21 cellular contexts compared by ENCODE assay signal in the genomic region with DNA sequence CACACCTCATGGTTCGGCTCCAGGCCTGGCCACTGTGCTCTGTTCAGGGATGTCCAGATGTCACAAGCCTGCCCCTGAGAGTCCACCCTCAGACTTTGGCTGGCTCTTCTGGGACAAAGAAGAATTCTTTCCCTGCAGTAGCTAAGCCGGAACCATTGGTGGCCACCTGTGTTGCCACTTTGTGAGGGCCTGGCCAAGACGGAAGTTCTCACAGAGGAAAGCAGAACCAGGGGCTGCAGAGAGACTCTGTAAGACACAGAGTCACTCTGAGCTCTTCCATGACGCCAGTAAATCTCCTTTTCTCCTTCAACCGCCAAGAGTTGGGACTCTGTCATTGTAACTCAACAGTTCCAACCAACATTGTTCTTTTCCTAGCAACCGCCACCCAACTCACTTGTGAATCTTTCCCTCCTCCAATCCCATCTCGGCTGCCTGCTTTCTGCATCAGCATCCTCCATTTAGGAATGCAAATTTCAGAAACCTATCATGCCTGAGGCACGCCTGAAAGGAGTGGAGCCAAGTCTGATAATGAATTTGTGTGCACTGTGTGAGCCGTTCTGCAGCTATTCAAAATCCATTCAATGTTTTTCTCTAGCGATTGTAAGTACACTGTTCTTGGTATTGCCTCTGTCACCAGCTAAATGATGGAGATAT. TPM values are rescaled to one million over a fixed set of nuclear protein-coding genes. Genes with fewer than 3 reads are reported as not detected.
A peak's percentile ranks its signal among the peaks of the same experiment; 100 is the strongest.
DNase-seq lines count a peak whose midpoint lies in the region; ATAC-seq and TF ChIP-seq lines count a peak whose summit lies in the region.
"Had no signal": no experiment of that assay in that cellular context is flagged by ENCODE, and none has a peak within 500 bp of the region (broad histone marks: within the 10 kb centered on the region; RNA-seq: fewer than 3 reads in every experiment).

No MANE protein-coding gene starts in this region.

- no peaks in the 10 kb centered on the region for H4K20me1 ChIP-seq in PC-3 (ENCODE audit: low read length)

- H2AFZ ChIP-seq in PC-3 (ENCODE audit: low read length), result no peak overlapping the region

- H3K27me3 ChIP-seq in PC-3 (ENCODE audit: low read length) (no peaks in the 10 kb centered on the region), thyroid gland (no peaks in the 10 kb centered on the region)

- H3K9ac ChIP-seq in PC-3 (ENCODE audit: low read length), result no peak overlapping the region

- no peak overlapping the region for H3K4me2 ChIP-seq in PC-3 (ENCODE audit: low read length)

- H3K27me3 Mint-ChIP-seq in activated naive CD4-positive, alpha-beta T cell treated with anti-CD3 and anti-CD28 coated beads, Interleukin-2, amount 10 ng/mL, durations not matched to agents 7 days and 5 days, result peaks cover 54% of the 10 kb centered on the region
- H3K27me3 Mint-ChIP-seq: stimulated activated memory B cell treated with anti-CD40 and anti-IgM and Interleukin-4, amounts not matched to agents 10 μg/mL and 1 μg/mL and 100 μg/mL, for 72 hours had no signal

- POLR2A ChIA-PET in PC-3 (lab: Charles Lee; ENCODE audit: unreplicated experiment), result no interaction called here

- no peak overlapping the region for H3K27ac ChIP-seq in PC-3 (ENCODE audit: low read length)
- no peak overlapping the region for H3K27ac ChIP-seq in thyroid gland
- H3K27ac ChIP-seq: prostate gland, SK-N-MC had no signal

- H3K9me2 ChIP-seq in PC-3 (replicated peaks; ENCODE audit: low read length), result no peaks in the 10 kb centered on the region; the same call in 1 of the 2 replicates

- BruUV-seq in PC-3 (replicated peaks; lab: Mats Ljungman, UMichigan), result no TSS peak

- H3K4me3 Mint-ChIP-seq in activated naive CD4-positive, alpha-beta T cell treated with anti-CD3 and anti-CD28 coated beads, Interleukin-2, amount 10 ng/mL, durations not matched to agents 7 days and 5 days, result no peak overlapping the region
- H3K4me3 Mint-ChIP-seq: effector memory CD8-positive, alpha-beta T cell; mesothelial cell of epicardium; nephron; stimulated activated memory B cell treated with anti-CD40 and anti-IgM and Interleukin-4, amounts not matched to agents 10 μg/mL and 1 μg/mL and 100 μg/mL, for 72 hours had no signal

- H3K36me3 Mint-ChIP-seq in activated naive CD4-positive, alpha-beta T cell treated with anti-CD3 and anti-CD28 coated beads, Interleukin-2, amount 10 ng/mL, durations not matched to agents 7 days and 5 days, result no peaks in the 10 kb centered on the region
- H3K36me3 Mint-ChIP-seq: activated naive CD4-positive, alpha-beta T cell treated with anti-CD3 and anti-CD28 coated beads, Interleukin-2, amount 50 U/mL, for 72 hours; IgD-negative memory B cell; mesothelial cell of epicardium; stimulated activated memory B cell treated with anti-CD40 and anti-IgM and Interleukin-4, amounts not matched to agents 10 μg/mL and 1 μg/mL and 100 μg/mL, for 72 hours had no signal

- H3K36me3 ChIP-seq in PC-3 (ENCODE audit: low read depth, low read length) (no peaks in the 10 kb centered on the region), thyroid gland (no peaks in the 10 kb centered on the region)
- H3K36me3 ChIP-seq: prostate gland had no signal

- no peak for TF ChIP-seq POLR2A in thyroid gland (IDR thresholded peaks at IDR 0.05)

- CTCF ChIA-PET in PC-3 (lab: Charles Lee), result no interaction called here
- CTCF ChIA-PET in activated naive CD4-positive, alpha-beta T cell treated with anti-CD3 and anti-CD28 coated beads, Interleukin-2, amount 10 ng/mL, durations not matched to agents 7 days and 5 days (lab: Charles Lee), result no interaction called here

- no peak overlapping the region for H3K27ac Mint-ChIP-seq in activated naive CD4-positive, alpha-beta T cell treated with anti-CD3 and anti-CD28 coated beads, Interleukin-2, amount 10 ng/mL, durations not matched to agents 7 days and 5 days
- H3K27ac Mint-ChIP-seq: activated naive CD4-positive, alpha-beta T cell treated with anti-CD3 and anti-CD28 coated beads, Interleukin-2, amount 50 U/mL, for 72 hours; effector memory CD8-positive, alpha-beta T cell; mesothelial cell of epicardium; stimulated activated memory B cell treated with anti-CD40 and anti-IgM and Interleukin-4, amounts not matched to agents 10 μg/mL and 1 μg/mL and 100 μg/mL, for 72 hours had no signal

- TF ChIP-seq CTCF in PC-3 (conservative IDR thresholded peaks at IDR 0.05; ENCODE audit: low read depth, low read length) (no peak), thyroid gland (IDR thresholded peaks at IDR 0.05) (no peak)

- H3K4me1 Mint-ChIP-seq in activated naive CD4-positive, alpha-beta T cell treated with anti-CD3 and anti-CD28 coated beads, Interleukin-2, amount 10 ng/mL, durations not matched to agents 7 days and 5 days, result no peaks in the 10 kb centered on the region

- peak; percentile 16 for DNase-seq in GM04504 (ENCODE audit: low read depth)
- peak; percentile 15 for DNase-seq in PC-3
- peak; percentile 65 for DNase-seq in fibroblast of peridontal ligament (ENCODE audit: extremely low read depth)
- DNase-seq in activated naive CD4-positive, alpha-beta T cell treated with anti-CD3 and anti-CD28 coated beads, Interleukin-2, amount 10 ng/mL, durations not matched to agents 7 days and 5 days, result no peak
- DNase-seq in activated T-cell treated with anti-CD3 and anti-CD28 coated beads for 4 hours, result no peak
- no peak for DNase-seq in thyroid gland
- no peak for DNase-seq in NCI-H446 (lab: John Stamatoyannopoulos, UW)
- DNase-seq: Calu3; effector memory CD8-positive, alpha-beta T cell; MM.1S; NCI-H1930; NCI-H345; RPMI8226; T-helper 9 cell had no signal

- H3K4me3 ChIP-seq in PC-3 (ENCODE audit: low read length) (no peak overlapping the region), thyroid gland (replicated peaks in 1 of 3) (no peak overlapping the region)
- H3K4me3 ChIP-seq: prostate gland, SK-N-MC had no signal

- 72 to 75% methylated on average over 9 to 10 of the region's 10 CpGs for WGBS in thyroid gland, 2 donors

- no peaks in the 10 kb centered on the region for H3K9me3 Mint-ChIP-seq in activated naive CD4-positive, alpha-beta T cell treated with anti-CD3 and anti-CD28 coated beads, Interleukin-2, amount 10 ng/mL, durations not matched to agents 7 days and 5 days
- H3K9me3 Mint-ChIP-seq: activated naive CD4-positive, alpha-beta T cell treated with anti-CD3 and anti-CD28 coated beads, Interleukin-2, amount 50 U/mL, for 72 hours; effector memory CD8-positive, alpha-beta T cell; IgD-negative memory B cell; mesothelial cell of epicardium; nephron; stimulated activated memory B cell treated with anti-CD40 and anti-IgM and Interleukin-4, amounts not matched to agents 10 μg/mL and 1 μg/mL and 100 μg/mL, for 72 hours had no signal

- no peaks in the 10 kb centered on the region for H3K79me2 ChIP-seq in PC-3 (ENCODE audit: low read length)

- no peak for ATAC-seq in PC-3
- ATAC-seq: activated naive CD4-positive, alpha-beta T cell treated with anti-CD3 and anti-CD28 coated beads, Interleukin-2, amount 50 U/mL, for 72 hours; effector memory CD8-positive, alpha-beta T cell; stimulated activated memory B cell treated with anti-CD40 and anti-IgM and Interleukin-4, amounts not matched to agents 10 μg/mL and 1 μg/mL and 100 μg/mL, for 72 hours had no signal

- peaks cover 22% of the 10 kb centered on the region for H3K4me1 ChIP-seq in PC-3 (ENCODE audit: insufficient read depth, low read length)
- no peaks in the 10 kb centered on the region for H3K4me1 ChIP-seq in thyroid gland
- H3K4me1 ChIP-seq: prostate gland had no signal

- no peaks in the 10 kb centered on the region for H3K9me3 ChIP-seq in PC-3 (ENCODE audit: low read length)
- no peaks in the 10 kb centered on the region for H3K9me3 ChIP-seq in thyroid gland
- H3K9me3 ChIP-seq: prostate gland had no signal

- intact Hi-C loops in PC-3 (cut with micrococcal nuclease), result loop anchor here (5.0 kb wide), 1 partner anchor 63 kb away; no protein-coding TSS in a partner anchor
- intact Hi-C loops in thyroid gland (cut with DNase I), result no loop called here

- peaks cover 6% of the 10 kb centered on the region for H3F3A ChIP-seq in PC-3 (ENCODE audit: low read length, unreplicated experiment)

RNA-seq across cellular contexts. Expression of a gene that starts 37.8 kb away (rescaled TPM):
- total RNA-seq in PC-3 (2014; rRNA removed), result 126 and 162 TPM in 2 replicates
- total RNA-seq in thyroid gland, result 100 to 1,000 TPM; 193 to 223 (median 200) TPM

RNA-seq across cellular contexts. Expression of a gene that starts 44.5 kb away (rescaled TPM):
- 10.5 and 15.3 TPM in 2 replicates for total RNA-seq in PC-3 (2014; rRNA removed)
- total RNA-seq in thyroid gland, result 10 to 100 TPM in 2 of 4 donors, 1 to 10 TPM in 2; 7.4 to 13.0 (median 10.9) TPM

Comparison
In these comparisons a context has a peak if more than half of its experiments do, and no peak if none do; other contexts are left out.
1. DNase-seq: peak in GM04504 (single experiment), PC-3 (single experiment) and fibroblast of peridontal ligament (single experiment); none in activated naive CD4-positive, alpha-beta T cell treated with anti-CD3 and anti-CD28 coated beads, Interleukin-2, amount 10 ng/mL, durations not matched to agents 7 days and 5 days (single experiment), activated T-cell treated with anti-CD3 and anti-CD28 coated beads for 4 hours (single experiment), thyroid gland (0 of 2) and NCI-H446 (0 of 2).